Comparison of ENCODE assay signal across 16 cellular contexts in the genomic region with DNA sequence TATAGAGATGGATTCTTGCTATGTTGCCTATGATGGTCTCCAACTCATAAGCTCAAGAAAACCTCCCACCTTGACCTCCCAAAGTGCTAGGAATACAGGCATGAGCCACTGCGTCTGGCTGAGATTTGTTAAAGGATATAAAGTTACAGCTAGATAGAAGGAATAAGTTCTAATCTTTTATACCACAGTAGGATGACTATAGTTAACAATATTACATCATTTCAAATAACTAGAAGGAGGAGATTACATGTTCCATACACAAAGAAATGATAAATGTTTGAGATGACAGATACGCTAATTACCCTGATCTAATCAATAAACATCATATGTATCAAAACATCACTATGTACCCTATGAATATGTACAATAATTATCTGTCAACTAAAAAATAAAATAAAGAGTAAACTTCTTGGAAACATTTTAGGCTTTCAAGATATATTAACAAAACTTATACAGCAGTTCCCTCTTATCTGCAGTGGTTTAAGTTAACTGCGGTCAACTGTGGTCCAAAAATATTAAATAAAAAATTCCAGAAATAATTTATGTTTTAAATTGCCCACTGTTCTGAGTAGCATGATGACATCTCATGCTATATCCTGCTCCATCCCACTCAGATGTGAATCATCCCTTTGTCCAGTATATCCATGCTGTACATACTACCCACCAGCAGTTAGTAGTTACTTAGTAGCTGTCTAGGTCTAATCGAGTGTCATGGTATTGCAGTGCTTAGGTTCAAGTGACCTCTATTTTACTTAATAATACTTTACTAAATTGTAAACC.
A peak's percentile ranks its signal among the peaks of the same experiment; 100 is the strongest.
DNase-seq lines count a peak whose midpoint lies in the region; TF ChIP-seq lines count a peak whose summit lies in the region.
"Had no signal": no experiment of that assay in that cellular context is flagged by ENCODE, and none has a peak within 500 bp of the region (broad histone marks: within the 10 kb centered on the region; RNA-seq: fewer than 3 reads in every experiment).

No MANE protein-coding gene starts in this region.

- no peak overlapping the region for H3K9ac ChIP-seq in fibroblast of lung (ENCODE audit: insufficient read depth, low read length)

- intact Hi-C loops in vagina (cut with DNase I) = no loop called here

- H3K36me3 ChIP-seq in fibroblast of lung (ENCODE audit: control insufficient read depth, insufficient read depth, low read length) = no peaks in the 10 kb centered on the region
- no peaks in the 10 kb centered on the region for H3K36me3 ChIP-seq in vagina

- no peaks in the 10 kb centered on the region for H4K20me1 ChIP-seq in fibroblast of lung (ENCODE audit: control insufficient read depth, extremely low read depth, insufficient read depth, low read length)

- no peaks in the 10 kb centered on the region for H3K79me2 ChIP-seq in fibroblast of lung (ENCODE audit: control insufficient read depth, insufficient read depth, low read length)

- no peaks in the 10 kb centered on the region for H3K9me3 ChIP-seq in fibroblast of lung (ENCODE audit: control insufficient read depth, insufficient read depth, low read depth, low read length)
- H3K9me3 ChIP-seq in vagina = no peaks in the 10 kb centered on the region

- peak; percentile 53 for DNase-seq in ELR (ENCODE audit: low read depth)
- DNase-seq in amniotic epithelial cell (ENCODE audit: low read depth) = peak; percentile 79
- peak; percentile 5 to 13 for DNase-seq in fibroblast of lung (ENCODE audit: low read depth in 2 of 2)
- DNase-seq in skeletal muscle cell (ENCODE audit: low read depth) = peak; percentile 10
- DNase-seq in vagina (ENCODE audit: extremely low spot score in 2 of 2) = no peak
- DNase-seq in activated naive CD4-positive, alpha-beta T cell treated with anti-CD3 and anti-CD28 coated beads, Interleukin-2, amount 50 U/mL, for 16 hours = no peak
- DNase-seq in NCI-H2081 (lab: John Stamatoyannopoulos, UW) = no peak
- no peak for DNase-seq in GM10266 (ENCODE audit: extremely low spot score)
- DNase-seq: Caco-2, NCI-H1105, NCI-H187, NCI-H2227 treated with DMSO at 0.1 percent for 48 hours, NCI-H510A treated with DMSO at 0.1 percent for 48 hours, NCI-H774 had no signal

- H3K4me1 ChIP-seq in fibroblast of lung (ENCODE audit: control insufficient read depth, extremely low read depth, insufficient read depth, low read length) = no peaks in the 10 kb centered on the region
- no peaks in the 10 kb centered on the region for H3K4me1 ChIP-seq in vagina
- H3K4me1 ChIP-seq: HAP-1 had no signal

- H2AFZ ChIP-seq in fibroblast of lung (ENCODE audit: low read length) = no peak overlapping the region

- no peak overlapping the region for H3K4me2 ChIP-seq in fibroblast of lung (ENCODE audit: extremely low read depth, insufficient read depth, low read length)

- H3K4me3 ChIP-seq in fibroblast of lung (replicated peaks in 1 of 4; ENCODE audit: control extremely low read depth in 1 of 4, insufficient read depth in 1 of 4, low read depth in 3 of 4, low read length in 4 of 4) = no peak overlapping the region
- H3K4me3 ChIP-seq in skeletal muscle cell (ENCODE audit: low read depth, low read length) = no peak overlapping the region
- no peak overlapping the region for H3K4me3 ChIP-seq in vagina
- H3K4me3 ChIP-seq: HAP-1 had no signal

- no peaks in the 10 kb centered on the region for H3K27me3 ChIP-seq in fibroblast of lung (ENCODE audit: control insufficient read depth, insufficient read depth, low read length)
- H3K27me3 ChIP-seq in vagina = no peaks in the 10 kb centered on the region

- H3K27ac ChIP-seq in fibroblast of lung (ENCODE audit: insufficient read depth, low read length) (no peak overlapping the region), vagina (no peak overlapping the region)
- H3K27ac ChIP-seq: RWPE1 had no signal

- no peak for TF ChIP-seq POLR2A in vagina (IDR thresholded peaks at IDR 0.05)

- TF ChIP-seq CTCF in fibroblast of lung (conservative IDR thresholded peaks at IDR 0.05 in 1 of 2, IDR thresholded peaks at IDR 0.05 in 1 of 2; ENCODE audit: low read depth in 1 of 2, low read length in 2 of 2) (no peak), vagina (IDR thresholded peaks at IDR 0.05) (no peak), GM10266 (IDR thresholded peaks at IDR 0.05; ENCODE audit: control insufficient read depth, insufficient read depth, low read depth, missing control alignments) (no peak)

Comparison
In these comparisons a context has a peak if more than half of its experiments do, and no peak if none do; other contexts are left out.
1. DNase-seq: peak in ELR (single experiment), amniotic epithelial cell (single experiment), fibroblast of lung (2 of 2) and skeletal muscle cell (single experiment); none in vagina (0 of 2), activated naive CD4-positive, alpha-beta T cell treated with anti-CD3 and anti-CD28 coated beads, Interleukin-2, amount 50 U/mL, for 16 hours (single experiment), NCI-H2081 (0 of 2) and GM10266 (single experiment).